In genomic region chr17:76671912-76672262, GRCh38 we compare ENCODE assay signal across 8 cellular contexts. TPM values are rescaled to one million over a fixed set of nuclear protein-coding genes. Genes with fewer than 3 reads are reported as not detected.
DNase-seq lines count a peak whose midpoint lies in the region; ATAC-seq lines count a peak whose summit lies in the region.

No MANE protein-coding gene starts in this region.

- H3K27ac ChIP-seq in KOPT-K1 (ENCODE audit: low read depth, low read length, poor library complexity, severe bottlenecking) (peak overlapping the region; percentile 90), ectodermal cell (ENCODE audit: insufficient read depth, low read depth, low read length, poor library complexity, severe bottlenecking) (no peak overlapping the region)

- H3K4me1 ChIP-seq in ectodermal cell (ENCODE audit: control insufficient read depth, insufficient read depth, low read length), result no peaks in the 10 kb centered on the region

- no peaks in the 10 kb centered on the region for H3K36me3 Mint-ChIP-seq in natural killer cell treated with Interleukin-12 subunit alpha and Interleukin-12 subunit beta and Interleukin-15 and Interleukin-18, amount 100 ng/mL, for 72 hours

- 0 to 1% methylated on average over 19 of the region's 19 CpGs for WGBS in ectodermal cell, 2 experiments

- peak overlapping the region; percentile 84 for H3K4me3 Mint-ChIP-seq in natural killer cell treated with Interleukin-12 subunit alpha and Interleukin-12 subunit beta and Interleukin-15 and Interleukin-18, amount 100 ng/mL, for 72 hours

- H3K27me3 Mint-ChIP-seq in natural killer cell treated with Interleukin-12 subunit alpha and Interleukin-12 subunit beta and Interleukin-15 and Interleukin-18, amount 100 ng/mL, for 72 hours, result peaks cover 0 to 2% of the 10 kb centered on the region in 2 donors

- H3K27me3 ChIP-seq in ectodermal cell (ENCODE audit: control insufficient read depth, insufficient read depth, low read length, poor library complexity, severe bottlenecking), result no peaks in the 10 kb centered on the region

- peak overlapping the region; percentile 56 for H3K4me3 ChIP-seq in ectodermal cell (ENCODE audit: insufficient read depth, low read depth, low read length)

- no peaks in the 10 kb centered on the region for H3K9me3 ChIP-seq in KOPT-K1 (ENCODE audit: insufficient read depth, low read length, poor library complexity, severe bottlenecking)
- H3K9me3 ChIP-seq in ectodermal cell (ENCODE audit: control insufficient read depth, low read length), result no peaks in the 10 kb centered on the region

- H3K36me3 ChIP-seq in KOPT-K1 (ENCODE audit: insufficient read depth, low read length) (no peaks in the 10 kb centered on the region), ectodermal cell (ENCODE audit: control insufficient read depth, insufficient read depth, low read length) (no peaks in the 10 kb centered on the region)

- DNase-seq in natural killer cell treated with Interleukin-12 subunit alpha and Interleukin-12 subunit beta and Interleukin-15 and Interleukin-18, amount 100 ng/mL, for 72 hours (ENCODE audit: low spot score), result no peak
- DNase-seq in NCI-H526 (lab: John Stamatoyannopoulos, UW), result no peak

- ATAC-seq in GM18870 (IDR thresholded peaks at IDR 0.05; ENCODE audit: unreplicated experiment) (peak; percentile 1), GM18858 (IDR thresholded peaks at IDR 0.05; ENCODE audit: unreplicated experiment) (no peak), GM21786 (IDR thresholded peaks at IDR 0.05; ENCODE audit: unreplicated experiment) (no peak), GM19467 (IDR thresholded peaks at IDR 0.05; ENCODE audit: unreplicated experiment) (no peak)
- ATAC-seq in natural killer cell treated with Interleukin-12 subunit alpha and Interleukin-12 subunit beta and Interleukin-15 and Interleukin-18, amount 100 ng/mL, for 72 hours, result peak; percentile 0

- peaks cover 21 to 22% of the 10 kb centered on the region in 2 donors for H3K4me1 Mint-ChIP-seq in natural killer cell treated with Interleukin-12 subunit alpha and Interleukin-12 subunit beta and Interleukin-15 and Interleukin-18, amount 100 ng/mL, for 72 hours (ENCODE audit: low read depth in 2 of 2)

- no peaks in the 10 kb centered on the region for H3K9me3 Mint-ChIP-seq in natural killer cell treated with Interleukin-12 subunit alpha and Interleukin-12 subunit beta and Interleukin-15 and Interleukin-18, amount 100 ng/mL, for 72 hours

- H3K27ac Mint-ChIP-seq in natural killer cell treated with Interleukin-12 subunit alpha and Interleukin-12 subunit beta and Interleukin-15 and Interleukin-18, amount 100 ng/mL, for 72 hours, result peak overlapping the region; percentile 86 to 98

RNA-seq across cellular contexts. Expression of gene ST6GALNAC1, which starts 28.3 kb away (rescaled TPM):
- not detected for polyA plus RNA-seq in ectodermal cell (2013, experiment 1 of 4)
- polyA plus RNA-seq in ectodermal cell (2013, experiment 2 of 4), result not detected
- not detected for polyA plus RNA-seq in ectodermal cell (2013, experiment 3 of 4)
- not detected for polyA plus RNA-seq in ectodermal cell (2013, experiment 4 of 4)
- total RNA-seq in natural killer cell treated with Interleukin-12 subunit alpha and Interleukin-12 subunit beta and Interleukin-15 and Interleukin-18, amount 100 ng/mL, for 72 hours, result not detected

RNA-seq across cellular contexts. Expression of gene MXRA7, which starts 38.9 kb away (rescaled TPM):
- 26.4 TPM for polyA plus RNA-seq in ectodermal cell (2013, experiment 1 of 4)
- 34.2 TPM for polyA plus RNA-seq in ectodermal cell (2013, experiment 2 of 4)
- polyA plus RNA-seq in ectodermal cell (2013, experiment 3 of 4), result 33.5 TPM
- 34.8 TPM for polyA plus RNA-seq in ectodermal cell (2013, experiment 4 of 4)
- 10 to 100 TPM; 18.1 to 19.4 TPM for total RNA-seq in natural killer cell treated with Interleukin-12 subunit alpha and Interleukin-12 subunit beta and Interleukin-15 and Interleukin-18, amount 100 ng/mL, for 72 hours

RNA-seq across cellular contexts. Expression of gene JMJD6, which starts 54.5 kb away (rescaled TPM):
- polyA plus RNA-seq in ectodermal cell (2013, experiment 1 of 4), result 15.1 TPM
- 13.1 TPM for polyA plus RNA-seq in ectodermal cell (2013, experiment 2 of 4)
- 14.4 TPM for polyA plus RNA-seq in ectodermal cell (2013, experiment 3 of 4)
- 15.0 TPM for polyA plus RNA-seq in ectodermal cell (2013, experiment 4 of 4)
- total RNA-seq in natural killer cell treated with Interleukin-12 subunit alpha and Interleukin-12 subunit beta and Interleukin-15 and Interleukin-18, amount 100 ng/mL, for 72 hours, result 10 to 100 TPM; 74.3 to 97.1 TPM

RNA-seq across cellular contexts. Expression of gene METTL23, which starts 54.8 kb away (rescaled TPM):
- 32.4 TPM for polyA plus RNA-seq in ectodermal cell (2013, experiment 1 of 4)
- 32.8 TPM for polyA plus RNA-seq in ectodermal cell (2013, experiment 2 of 4)
- polyA plus RNA-seq in ectodermal cell (2013, experiment 3 of 4), result 33.7 TPM
- 34.9 TPM for polyA plus RNA-seq in ectodermal cell (2013, experiment 4 of 4)
- 10 to 100 TPM; 26.4 to 37.0 TPM for total RNA-seq in natural killer cell treated with Interleukin-12 subunit alpha and Interleukin-12 subunit beta and Interleukin-15 and Interleukin-18, amount 100 ng/mL, for 72 hours

Comparison
In these comparisons a context has a peak if more than half of its experiments do, and no peak if none do; other contexts are left out.
1. ATAC-seq: peak in GM18870 (single experiment) and natural killer cell treated with Interleukin-12 subunit alpha and Interleukin-12 subunit beta and Interleukin-15 and Interleukin-18, amount 100 ng/mL, for 72 hours (2 of 2); none in GM18858 (single experiment), GM21786 (single experiment) and GM19467 (single experiment).